17 cellular contexts compared by ENCODE assay signal in genomic region chr9:38289486-38290275, GRCh38.
DNase-seq lines count a peak whose midpoint lies in the region; ATAC-seq and TF ChIP-seq lines count a peak whose summit lies in the region.
"Had no signal": no experiment of that assay in that cellular context is flagged by ENCODE, and none has a peak within 500 bp of the region (broad histone marks: within the 10 kb centered on the region; RNA-seq: fewer than 3 reads in every experiment).

No MANE protein-coding gene starts in this region.

- H3K27me3 ChIP-seq in right atrium auricular region (no peaks in the 10 kb centered on the region), vagina (no peaks in the 10 kb centered on the region)
- H3K27me3 ChIP-seq: BE2C had no signal

- ATAC-seq in left cardiac atrium (no peak), HG03565 (IDR thresholded peaks at IDR 0.05; ENCODE audit: unreplicated experiment) (no peak)
- no peak for ATAC-seq in stimulated activated naive B cell treated with anti-CD40 and anti-IgM and Interleukin-4, amounts not matched to agents 10 μg/mL and 1 μg/mL and 100 μg/mL, for 72 hours (replicated peaks)
- ATAC-seq: A549, GM12878, GM23338 had no signal

- H3K4me1 Mint-ChIP-seq in nephron = peaks cover 31% of the 10 kb centered on the region
- H3K4me1 Mint-ChIP-seq in stimulated activated naive B cell treated with anti-CD40 and anti-IgM and Interleukin-4, amounts not matched to agents 10 μg/mL and 1 μg/mL and 100 μg/mL, for 72 hours = no peaks in the 10 kb centered on the region
- H3K4me1 Mint-ChIP-seq: CD4-positive, alpha-beta memory T cell had no signal

- H3K36me3 Mint-ChIP-seq in nephron (ENCODE audit: low read depth) = no peaks in the 10 kb centered on the region
- no peaks in the 10 kb centered on the region for H3K36me3 Mint-ChIP-seq in stimulated activated naive B cell treated with anti-CD40 and anti-IgM and Interleukin-4, amounts not matched to agents 10 μg/mL and 1 μg/mL and 100 μg/mL, for 72 hours
- H3K36me3 Mint-ChIP-seq: CD4-positive, alpha-beta memory T cell had no signal

- no peaks in the 10 kb centered on the region for H3K9me3 ChIP-seq in right atrium auricular region
- no peaks in the 10 kb centered on the region for H3K9me3 ChIP-seq in vagina
- H3K9me3 ChIP-seq: A549, BE2C had no signal

- intact Hi-C loops in left cardiac atrium (cut with DNase I) (loop anchor here in 1 of 2 donors (10.0 kb wide), 2 partner anchors 55 to 65 kb away; no protein-coding TSS in a partner anchor), vagina (cut with DNase I) (no loop called here)

- H3K27ac ChIP-seq in right atrium auricular region (no peak overlapping the region), vagina (no peak overlapping the region)
- H3K27ac ChIP-seq: A549, C4-2B, HL-60 had no signal

- H3K9me3 Mint-ChIP-seq in nephron = peaks cover 2% of the 10 kb centered on the region
- H3K9me3 Mint-ChIP-seq in stimulated activated naive B cell treated with anti-CD40 and anti-IgM and Interleukin-4, amounts not matched to agents 10 μg/mL and 1 μg/mL and 100 μg/mL, for 72 hours = no peaks in the 10 kb centered on the region
- H3K9me3 Mint-ChIP-seq: GM23338 had no signal

- peak; percentile 21 for DNase-seq in right atrium auricular region (ENCODE audit: low spot score)
- no peak for DNase-seq in left cardiac atrium
- peak; percentile 7 for DNase-seq in iPS-NIHi7 (ENCODE audit: extremely low spot score)
- DNase-seq in vagina (ENCODE audit: extremely low spot score in 2 of 2) = peak; percentile 77 to 81
- DNase-seq in NCI-H2171 treated with DMSO at 0.1 percent for 48 hours (lab: John Stamatoyannopoulos, UW) = no peak
- DNase-seq in stimulated activated naive B cell treated with anti-CD40 and anti-IgM and Interleukin-4, amounts not matched to agents 10 μg/mL and 1 μg/mL and 100 μg/mL, for 72 hours = no peak
- DNase-seq: BE2C; CD4-positive, alpha-beta memory T cell; DMS79; H7 had no signal

- peaks cover 0 to 9% of the 10 kb centered on the region in 2 donors for H3K4me1 ChIP-seq in right atrium auricular region
- H3K4me1 ChIP-seq in vagina = peaks cover 3% of the 10 kb centered on the region
- H3K4me1 ChIP-seq: A549, BE2C had no signal

- H3K27ac Mint-ChIP-seq in nephron = peak overlapping the region in 2 of 3 experiments; percentile 16 to 24
- no peak overlapping the region for H3K27ac Mint-ChIP-seq in stimulated activated naive B cell treated with anti-CD40 and anti-IgM and Interleukin-4, amounts not matched to agents 10 μg/mL and 1 μg/mL and 100 μg/mL, for 72 hours
- H3K27ac Mint-ChIP-seq: CD4-positive, alpha-beta memory T cell; GM23338 had no signal

- no peak for TF ChIP-seq POLR2A in vagina (IDR thresholded peaks at IDR 0.05)

- no peak overlapping the region for H3K4me3 Mint-ChIP-seq in nephron
- H3K4me3 Mint-ChIP-seq in stimulated activated naive B cell treated with anti-CD40 and anti-IgM and Interleukin-4, amounts not matched to agents 10 μg/mL and 1 μg/mL and 100 μg/mL, for 72 hours = no peak overlapping the region
- H3K4me3 Mint-ChIP-seq: CD4-positive, alpha-beta memory T cell; GM23338 had no signal

- TF ChIP-seq CTCF in right atrium auricular region (IDR thresholded peaks at IDR 0.05) (no peak), nephron (IDR thresholded peaks at IDR 0.05; ENCODE audit: unreplicated experiment in 3 of 3) (no peak), vagina (IDR thresholded peaks at IDR 0.05) (no peak)

- H3K36me3 ChIP-seq in right atrium auricular region (no peaks in the 10 kb centered on the region), vagina (no peaks in the 10 kb centered on the region)
- H3K36me3 ChIP-seq: BE2C had no signal

- H3K4me3 ChIP-seq in right atrium auricular region (no peak overlapping the region), vagina (no peak overlapping the region)
- H3K4me3 ChIP-seq: A549, GM12878, GM23338 had no signal

- peaks cover 29% of the 10 kb centered on the region for H3K27me3 Mint-ChIP-seq in nephron (ENCODE audit: low read depth)
- no peaks in the 10 kb centered on the region for H3K27me3 Mint-ChIP-seq in stimulated activated naive B cell treated with anti-CD40 and anti-IgM and Interleukin-4, amounts not matched to agents 10 μg/mL and 1 μg/mL and 100 μg/mL, for 72 hours

Comparison
In these comparisons a context has a peak if more than half of its experiments do, and no peak if none do; other contexts are left out.
1. DNase-seq: peak in right atrium auricular region (single experiment), iPS-NIHi7 (single experiment) and vagina (2 of 2); none in left cardiac atrium (single experiment), NCI-H2171 treated with DMSO at 0.1 percent for 48 hours (single experiment) and stimulated activated naive B cell treated with anti-CD40 and anti-IgM and Interleukin-4, amounts not matched to agents 10 μg/mL and 1 μg/mL and 100 μg/mL, for 72 hours (single experiment).